ENCODE assay signal across 8 cellular contexts in the genomic region with DNA sequence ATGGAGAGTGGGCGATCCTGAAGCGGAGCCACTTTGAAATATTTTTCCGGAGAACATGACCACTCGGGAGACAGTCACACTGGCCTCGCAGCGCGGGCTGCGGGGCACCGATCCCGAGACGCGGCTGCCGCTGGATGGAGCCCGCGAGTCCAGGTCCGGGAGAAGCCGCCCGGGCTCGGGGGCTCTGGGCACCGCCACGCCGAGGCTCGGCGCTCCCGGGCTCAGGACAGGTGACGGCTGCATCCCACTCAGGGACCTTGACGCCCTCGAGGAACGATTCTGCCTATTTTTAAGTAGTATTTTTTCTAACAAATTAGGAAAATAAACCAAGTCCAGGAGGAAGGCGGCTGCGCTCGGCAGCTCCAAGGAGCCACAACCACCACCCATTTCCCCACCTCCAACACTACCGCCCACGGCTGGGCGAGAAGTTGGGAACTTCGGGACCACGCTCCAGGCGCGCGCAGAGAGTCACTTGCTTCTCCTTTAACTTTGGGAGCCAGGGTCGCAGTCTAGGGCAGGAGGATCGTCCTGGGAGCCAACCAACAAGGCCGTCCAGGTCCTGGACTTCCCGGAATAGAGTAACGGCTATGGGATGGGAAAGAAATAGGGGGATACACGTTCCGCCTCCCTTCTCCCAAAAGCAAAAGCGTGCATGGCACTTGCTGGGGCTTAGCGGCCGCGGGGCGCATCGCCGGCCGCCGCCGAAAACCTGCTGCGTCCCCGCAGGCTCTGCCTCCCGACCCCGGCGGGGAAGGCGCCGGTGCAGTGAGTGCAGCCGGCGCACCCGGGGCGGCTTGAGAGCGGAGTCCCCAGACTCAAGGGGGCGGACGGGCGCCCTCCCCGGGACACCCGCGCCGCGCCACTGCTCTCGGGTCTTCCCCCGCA. TPM values are rescaled to one million over a fixed set of nuclear protein-coding genes. Genes with fewer than 3 reads are reported as not detected.
DNase-seq lines count a peak whose midpoint lies in the region; ATAC-seq and TF ChIP-seq lines count a peak whose summit lies in the region.

No MANE protein-coding gene starts in this region.

- no peak for TF ChIP-seq EP300 in sigmoid colon (IDR thresholded peaks at IDR 0.05)

- H3K9ac ChIP-seq in HUES64 (ENCODE audit: low read depth, low read length): no peak overlapping the region
- H3K9ac ChIP-seq in iPS-15b (ENCODE audit: low read depth, low read length): no peak overlapping the region

- under 1% methylated on average over 77 of the region's 79 CpGs for WGBS in HUES64
- 0 to 1% methylated on average over 10 to 57 of the region's 79 CpGs for WGBS in body of pancreas, 2 donors
- 1% methylated on average over 79 of the region's 79 CpGs for WGBS in sigmoid colon, 2 donors

- peaks cover 17% of the 10 kb centered on the region for H3K4me1 ChIP-seq in HUES64 (ENCODE audit: insufficient read depth, low read length)
- peaks cover 25% of the 10 kb centered on the region for H3K4me1 ChIP-seq in body of pancreas
- H3K4me1 ChIP-seq in iPS-15b (ENCODE audit: control insufficient read depth, insufficient read depth, low read length): peaks cover 24% of the 10 kb centered on the region
- H3K4me1 ChIP-seq in sigmoid colon: peaks cover 0 to 31% (median 29%) of the 10 kb centered on the region in 4 donors

- DNase-seq in COR-L47 (lab: John Stamatoyannopoulos, UW) (peak; percentile 60), SW480 (ENCODE audit: low spot score) (peak; percentile 49), body of pancreas (peak; percentile 56 to 73 (median 61)), sigmoid colon (peak; percentile 70)

- peak; percentile 47 to 70 (median 65) for TF ChIP-seq CTCF in body of pancreas (IDR thresholded peaks at IDR 0.05)
- peak in 3 of 4 experiments; percentile 27 to 59 (median 43) for TF ChIP-seq CTCF in sigmoid colon (IDR thresholded peaks at IDR 0.05)

- no peaks in the 10 kb centered on the region for H3K36me3 ChIP-seq in HUES64 (ENCODE audit: insufficient read depth, low read length)
- H3K36me3 ChIP-seq in body of pancreas (replicated peaks in 1 of 2; ENCODE audit: insufficient read depth in 1 of 2, low read depth in 2 of 2): no peaks in the 10 kb centered on the region
- no peaks in the 10 kb centered on the region for H3K36me3 ChIP-seq in iPS-15b (ENCODE audit: control insufficient read depth, insufficient read depth, low read length)
- H3K36me3 ChIP-seq in sigmoid colon: no peaks in the 10 kb centered on the region

- H3K27ac ChIP-seq in HUES64 (ENCODE audit: low read depth, low read length) (no peak overlapping the region), body of pancreas (no peak overlapping the region), sigmoid colon (no peak overlapping the region)

- H3K4me3 ChIP-seq in HUES64 (ENCODE audit: low read length) (peak overlapping the region; percentile 59), body of pancreas (peak overlapping the region; percentile 32 to 35), iPS-15b (ENCODE audit: low read depth, low read length) (peak overlapping the region; percentile 76), sigmoid colon (peak overlapping the region; percentile 13 to 59 (median 47))

- intact Hi-C loops in body of pancreas (cut with DNase I): no loop called here
- intact Hi-C loops in sigmoid colon (cut with DNase I): loop anchor here (5.0 kb wide), 1 partner anchor 35 kb away; no protein-coding TSS in a partner anchor

- H3K27me3 ChIP-seq in HUES64 (ENCODE audit: insufficient read depth, low read length) (peaks cover 86% of the 10 kb centered on the region), body of pancreas (peaks cover 0 to 16% of the 10 kb centered on the region in 2 donors), iPS-15b (ENCODE audit: control insufficient read depth, insufficient read depth, low read length) (peaks cover 72% of the 10 kb centered on the region), sigmoid colon (peaks cover 24 to 82% (median 56%) of the 10 kb centered on the region in 3 donors)

- ATAC-seq in body of pancreas: peak; percentile 81
- no peak for ATAC-seq in GM18502 (IDR thresholded peaks at IDR 0.05; ENCODE audit: poor library complexity, unreplicated experiment)
- no peak for ATAC-seq in GM18498 (IDR thresholded peaks at IDR 0.05; ENCODE audit: unreplicated experiment)

- TF ChIP-seq POLR2A in body of pancreas (IDR thresholded peaks at IDR 0.05) (no peak), sigmoid colon (IDR thresholded peaks at IDR 0.05) (no peak)

- no peaks in the 10 kb centered on the region for H3K9me3 ChIP-seq in HUES64 (ENCODE audit: insufficient read depth, low read depth, low read length)
- H3K9me3 ChIP-seq in body of pancreas: no peaks in the 10 kb centered on the region
- no peaks in the 10 kb centered on the region for H3K9me3 ChIP-seq in iPS-15b (ENCODE audit: control insufficient read depth, insufficient read depth, low read length)
- H3K9me3 ChIP-seq in sigmoid colon: no peaks in the 10 kb centered on the region

RNA-seq across cellular contexts. Expression of a gene that starts 0.9 kb away (rescaled TPM):
- 0.60 TPM for polyA plus RNA-seq in HUES64 (2013, experiment 1 of 2)
- 1.0 TPM for polyA plus RNA-seq in HUES64 (2013, experiment 2 of 2)
- not detected for total RNA-seq in body of pancreas
- not detected for total RNA-seq in sigmoid colon
- under 1 TPM in 1 of 3 donors, not detected in 2; 0.04 TPM for polyA plus RNA-seq in sigmoid colon

RNA-seq across cellular contexts. Expression of a gene that starts 40.7 kb away (rescaled TPM):
- polyA plus RNA-seq in HUES64 (2013, experiment 1 of 2): 22.3 TPM
- polyA plus RNA-seq in HUES64 (2013, experiment 2 of 2): 19.5 TPM
- total RNA-seq in body of pancreas: 10 to 100 TPM; 17.5 to 17.9 TPM
- total RNA-seq in sigmoid colon: 10 to 100 TPM; 29.5 to 52.3 (median 40.9) TPM
- 10 to 100 TPM in 1 of 3 donors, 1 to 10 TPM in 2; 5.3 to 11.5 (median 6.6) TPM for polyA plus RNA-seq in sigmoid colon
